8 cellular contexts compared by ENCODE assay signal in genomic region chr1:148318123-148318899, GRCh38.
DNase-seq lines count a peak whose midpoint lies in the region; ATAC-seq, FAIRE-seq and TF ChIP-seq lines count a peak whose summit lies in the region.

No MANE protein-coding gene starts in this region.

- no peaks in the 10 kb centered on the region for H3K9me3 ChIP-seq in right lobe of liver
- H3K9me3 ChIP-seq in HepG2 (ENCODE audit: low read length): no peaks in the 10 kb centered on the region
- no peaks in the 10 kb centered on the region for H3K9me3 ChIP-seq in Karpas-422 (ENCODE audit: low read length)

- TF ChIP-seq RAD21 in HepG2 (CRISPR knock-in tag; IDR thresholded peaks at IDR 0.05): no peak

- TF ChIP-seq EP300 in HepG2 (IDR thresholded peaks at IDR 0.05; ENCODE audit: low read depth in 2 of 2, low read length in 2 of 2): no peak
- no peak for TF ChIP-seq EP300 in HepG2 (CRISPR knock-in tag; IDR thresholded peaks at IDR 0.05; ENCODE audit: borderline replicate concordance)

- H3K4me3 ChIP-seq in right lobe of liver: peak overlapping the region in 1 of 3 donors; percentile 16
- no peak overlapping the region for H3K4me3 ChIP-seq in HepG2 (replicated peaks in 1 of 3; ENCODE audit: insufficient read depth in 1 of 3, low read depth in 2 of 3, low read length in 3 of 3)
- no peak overlapping the region for H3K4me3 ChIP-seq in Karpas-422 (ENCODE audit: low read length)

- H3K36me3 ChIP-seq in right lobe of liver: no peaks in the 10 kb centered on the region
- H3K36me3 ChIP-seq in HepG2 (replicated peaks in 1 of 2; ENCODE audit: control insufficient read depth in 1 of 2, insufficient read depth in 2 of 2, low read length in 2 of 2): no peaks in the 10 kb centered on the region
- no peaks in the 10 kb centered on the region for H3K36me3 ChIP-seq in Karpas-422 (ENCODE audit: insufficient read depth, low read length)

- no peaks in the 10 kb centered on the region for H3K9me3 Mint-ChIP-seq in central memory CD8-positive, alpha-beta T cell
- H3K9me3 Mint-ChIP-seq in natural killer cell: no peaks in the 10 kb centered on the region

- H3K27ac ChIP-seq in right lobe of liver (no peak overlapping the region), HepG2 (ENCODE audit: extremely low read length, insufficient read depth, low read length) (no peak overlapping the region), Karpas-422 (ENCODE audit: low read length) (no peak overlapping the region), RWPE1 (no peak overlapping the region)

- H3K4me1 Mint-ChIP-seq in central memory CD8-positive, alpha-beta T cell: peaks cover 35% of the 10 kb centered on the region
- H3K4me1 Mint-ChIP-seq in natural killer cell: peaks cover 23 to 28% of the 10 kb centered on the region in 2 donors

- CTCF ChIA-PET in HepG2 (lab: Yijun Ruan, JAX; ENCODE audit: low intra/inter-chr PET ratio, low total read pairs): no interaction called here
- CTCF ChIA-PET in RWPE1 (lab: Yijun Ruan, JAX): no interaction called here

- DNase-seq in right lobe of liver (no peak), HepG2 (ENCODE audit: low spot score) (no peak), T-helper 9 cell (peak; percentile 45), natural killer cell (peak; percentile 43), Karpas-422 (no peak), RWPE1 (ENCODE audit: low spot score) (no peak), NCI-H526 treated with DMSO at 0.1 percent for 48 hours (lab: John Stamatoyannopoulos, UW) (no peak)
- peak; percentile 34 to 42 for DNase-seq in central memory CD8-positive, alpha-beta T cell (ENCODE audit: low spot score in 2 of 2)

- H3K4me3 Mint-ChIP-seq in central memory CD8-positive, alpha-beta T cell: peak overlapping the region; percentile 84
- peak overlapping the region; percentile 97 for H3K4me3 Mint-ChIP-seq in natural killer cell

- no peak overlapping the region for H2AFZ ChIP-seq in HepG2 (ENCODE audit: low read length)
- no peak overlapping the region for H2AFZ ChIP-seq in Karpas-422 (ENCODE audit: low read length)

- intact Hi-C loops in right lobe of liver (cut with DNase I): no loop called here
- intact Hi-C loops in HepG2 (cut with micrococcal nuclease; ENCODE audit: unreplicated experiment): no loop called here
- intact Hi-C loops in natural killer cell (cut with micrococcal nuclease): no loop called here

- peak; percentile 19 for TF ChIP-seq POLR2A in right lobe of liver (IDR thresholded peaks at IDR 0.05)
- TF ChIP-seq POLR2A in HepG2 (IDR thresholded peaks at IDR 0.05; ENCODE audit: insufficient read depth in 1 of 2, low read depth in 2 of 2, low read length in 2 of 2): no peak

- H3K9me2 ChIP-seq in Karpas-422 (replicated peaks; ENCODE audit: insufficient read depth, low read length): no peaks in the 10 kb centered on the region

- POLR2A ChIA-PET in HepG2 (lab: Yijun Ruan, JAX) (no interaction called here), RWPE1 (lab: Yijun Ruan, JAX; ENCODE audit: low non-redundant PET) (no interaction called here)

- H4K20me1 ChIP-seq in HepG2 (ENCODE audit: insufficient read depth, low read length): no peaks in the 10 kb centered on the region
- no peaks in the 10 kb centered on the region for H4K20me1 ChIP-seq in Karpas-422 (ENCODE audit: insufficient read depth, low read depth, low read length)

- no peak overlapping the region for H3K9ac ChIP-seq in HepG2 (ENCODE audit: insufficient read depth, low read depth, low read length)
- H3K9ac ChIP-seq in Karpas-422 (ENCODE audit: low read length): no peak overlapping the region

- H3K27ac Mint-ChIP-seq in central memory CD8-positive, alpha-beta T cell (ENCODE audit: low read depth): peak overlapping the region; percentile 53
- H3K27ac Mint-ChIP-seq in natural killer cell: peak overlapping the region in 1 of 2 donors; percentile 69

- no peak overlapping the region for H3K4me2 ChIP-seq in HepG2 (ENCODE audit: low read depth, low read length)
- no peak overlapping the region for H3K4me2 ChIP-seq in Karpas-422 (ENCODE audit: low read depth, low read length, poor library complexity, severe bottlenecking)

- BruUV-seq in HepG2 (replicated peaks; lab: Mats Ljungman, UMichigan): no TSS peak

- H3K4me1 ChIP-seq in right lobe of liver: no peaks in the 10 kb centered on the region
- no peaks in the 10 kb centered on the region for H3K4me1 ChIP-seq in HepG2 (ENCODE audit: insufficient read depth, low read length)
- no peaks in the 10 kb centered on the region for H3K4me1 ChIP-seq in Karpas-422 (ENCODE audit: low read length)

- TF ChIP-seq CTCF in right lobe of liver (IDR thresholded peaks at IDR 0.05) (no peak), HepG2 (CRISPR knock-in tag; IDR thresholded peaks at IDR 0.05) (no peak), natural killer cell (IDR thresholded peaks at IDR 0.05) (no peak), RWPE1 (conservative IDR thresholded peaks at IDR 0.05; ENCODE audit: low read depth) (no peak)

- 12% methylated on average over 39 of the region's 39 CpGs for WGBS in right lobe of liver (ENCODE audit: insufficient coverage, low coverage, low lambda C conversion rate, missing lambda C conversion rate)
- 72% methylated on average over 39 of the region's 39 CpGs for WGBS in HepG2 (ENCODE audit: low lambda C conversion rate)

- peak; percentile 36 to 53 (median 44) for ATAC-seq in right lobe of liver
- no peak for ATAC-seq in HepG2
- peak; percentile 90 for ATAC-seq in central memory CD8-positive, alpha-beta T cell (replicated peaks; ENCODE audit: extremely low read depth, poor library complexity, severe bottlenecking)
- ATAC-seq in natural killer cell: peak; percentile 85 to 90 (median 87)

- H3K36me3 Mint-ChIP-seq in central memory CD8-positive, alpha-beta T cell (ENCODE audit: insufficient read depth): peaks cover 6% of the 10 kb centered on the region
- no peaks in the 10 kb centered on the region for H3K36me3 Mint-ChIP-seq in natural killer cell

- H3K79me2 ChIP-seq in HepG2 (ENCODE audit: insufficient read depth, low read length) (no peaks in the 10 kb centered on the region), Karpas-422 (ENCODE audit: low read length) (no peaks in the 10 kb centered on the region)

- in situ Hi-C loops in HepG2 (cut with HindIII; ENCODE audit: extremely low pct_ligation_motif_present, low pct_unique_long_range_greater_than_20kb): no loop called here

- no peak for FAIRE-seq in HepG2 (lab: Jason Lieb, UNC)

- peaks cover 0 to 26% of the 10 kb centered on the region in 2 donors for H3K27me3 ChIP-seq in right lobe of liver
- H3K27me3 ChIP-seq in HepG2 (ENCODE audit: control insufficient read depth in 1 of 2, insufficient read depth in 2 of 2, low read length in 2 of 2): no peaks in the 10 kb centered on the region; a peak in 1 of 5 replicates
- no peaks in the 10 kb centered on the region for H3K27me3 ChIP-seq in Karpas-422 (ENCODE audit: low read length)

- H3K27me3 Mint-ChIP-seq in central memory CD8-positive, alpha-beta T cell: peaks cover 3% of the 10 kb centered on the region
- H3K27me3 Mint-ChIP-seq in natural killer cell (ENCODE audit: low read depth in 2 of 2): peaks cover 50 to 54% of the 10 kb centered on the region in 2 donors

TF ChIP-seq in HepG2, 621 proteins besides CTCF, POLR2A, EP300 and RAD21 (continues in another document):
- TF ChIP-seq MAFG (CRISPR knock-in tag; IDR thresholded peaks at IDR 0.05) (no peak), DZIP1 (CRISPR knock-in tag; IDR thresholded peaks at IDR 0.05) (no peak), NFATC3 (CRISPR knock-in tag; IDR thresholded peaks at IDR 0.05) (no peak), CERS6 (CRISPR knock-in tag; IDR thresholded peaks at IDR 0.05) (no peak), GMEB1 (CRISPR knock-in tag; IDR thresholded peaks at IDR 0.05; ENCODE audit: borderline replicate concordance) (no peak), ZNF230 (CRISPR knock-in tag; IDR thresholded peaks at IDR 0.05) (no peak), ZNF30 (CRISPR knock-in tag; IDR thresholded peaks at IDR 0.05) (no peak)

Comparison
In these comparisons a context has a peak if more than half of its experiments do, and no peak if none do; other contexts are left out.
1. DNase-seq: peak in T-helper 9 cell (single experiment), central memory CD8-positive, alpha-beta T cell (2 of 2) and natural killer cell (single experiment); none in right lobe of liver (0 of 3), HepG2 (single experiment), Karpas-422 (single experiment), RWPE1 (single experiment) and NCI-H526 treated with DMSO at 0.1 percent for 48 hours (single experiment).